In the genomic region with DNA sequence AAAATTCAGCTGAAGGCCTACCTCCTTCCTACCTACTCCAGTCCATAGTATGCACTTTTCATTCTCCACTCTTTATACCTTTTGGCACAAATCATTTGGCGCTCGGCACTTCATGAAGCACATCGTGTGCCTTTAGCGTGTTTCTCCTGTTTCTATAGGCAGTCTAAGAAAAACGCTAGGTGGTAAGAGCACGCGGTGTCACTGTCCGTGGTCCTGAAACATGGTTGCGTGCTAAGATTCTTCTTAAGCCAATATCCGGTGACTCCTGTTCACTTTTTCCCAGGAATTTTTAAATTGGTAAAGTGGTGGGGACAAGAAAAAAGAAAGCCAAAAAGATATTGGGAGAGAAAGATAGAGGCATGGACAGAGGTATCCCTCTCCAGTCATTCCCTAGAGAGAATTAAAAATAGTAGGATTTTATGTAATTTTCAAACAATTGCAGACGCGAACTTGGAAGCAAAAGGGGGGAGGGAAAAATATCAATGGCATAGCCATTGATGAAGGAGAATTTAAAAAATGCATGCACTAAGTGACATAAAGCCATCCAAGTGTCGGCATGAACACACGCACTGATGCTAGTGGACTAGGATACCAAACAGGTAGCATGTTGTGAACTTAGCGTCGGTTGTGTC, we compare ENCODE assay signal across 8 cellular contexts. TPM values are rescaled to one million over a fixed set of nuclear protein-coding genes. Genes with fewer than 3 reads are reported as not detected.
DNase-seq lines count a peak whose midpoint lies in the region; ATAC-seq and TF ChIP-seq lines count a peak whose summit lies in the region.

No MANE protein-coding gene starts in this region.

- no peaks in the 10 kb centered on the region for H4K20me1 ChIP-seq in DND-41 (ENCODE audit: insufficient read depth, low read length)
- H4K20me1 ChIP-seq in Karpas-422 (ENCODE audit: insufficient read depth, low read depth, low read length) = no peaks in the 10 kb centered on the region

- no peak overlapping the region for H3K27ac Mint-ChIP-seq in stimulated activated effector memory CD8-positive, alpha-beta T cell treated with anti-CD3 and anti-CD28 coated beads, Interleukin-12 subunit alpha, Interleukin-12 subunit beta, amount 100 ng/mL, for 72 hours

- H3K9ac ChIP-seq in DND-41 (ENCODE audit: low read depth, low read length) = no peak overlapping the region
- no peak overlapping the region for H3K9ac ChIP-seq in Karpas-422 (ENCODE audit: low read length)

- no peaks in the 10 kb centered on the region for H3K9me2 ChIP-seq in Karpas-422 (replicated peaks; ENCODE audit: insufficient read depth, low read length)

- H3K4me1 Mint-ChIP-seq in stimulated activated effector memory CD8-positive, alpha-beta T cell treated with anti-CD3 and anti-CD28 coated beads, Interleukin-12 subunit alpha, Interleukin-12 subunit beta, amount 100 ng/mL, for 72 hours = no peaks in the 10 kb centered on the region

- ATAC-seq in DND-41 (ENCODE audit: insufficient read depth, low read depth) (no peak), HG02973 (IDR thresholded peaks at IDR 0.05; ENCODE audit: unreplicated experiment) (no peak)
- ATAC-seq in stimulated activated effector memory CD8-positive, alpha-beta T cell treated with anti-CD3 and anti-CD28 coated beads, Interleukin-12 subunit alpha, Interleukin-12 subunit beta, amount 100 ng/mL, for 72 hours = no peak

- H3K36me3 ChIP-seq in DND-41 (ENCODE audit: insufficient read depth, low read length) = no peaks in the 10 kb centered on the region
- H3K36me3 ChIP-seq in Karpas-422 (ENCODE audit: insufficient read depth, low read length) = no peaks in the 10 kb centered on the region

- H2AFZ ChIP-seq in DND-41 (ENCODE audit: low read depth, low read length) (no peak overlapping the region), Karpas-422 (ENCODE audit: low read length) (no peak overlapping the region)

- no peaks in the 10 kb centered on the region for H3K4me1 ChIP-seq in DND-41 (ENCODE audit: insufficient read depth, low read length)
- H3K4me1 ChIP-seq in Karpas-422 (ENCODE audit: low read length) = peaks cover 11% of the 10 kb centered on the region

- H3K4me3 Mint-ChIP-seq in stimulated activated effector memory CD8-positive, alpha-beta T cell treated with anti-CD3 and anti-CD28 coated beads, Interleukin-12 subunit alpha, Interleukin-12 subunit beta, amount 100 ng/mL, for 72 hours = no peak overlapping the region

- H3K36me3 Mint-ChIP-seq in stimulated activated effector memory CD8-positive, alpha-beta T cell treated with anti-CD3 and anti-CD28 coated beads, Interleukin-12 subunit alpha, Interleukin-12 subunit beta, amount 100 ng/mL, for 72 hours = no peaks in the 10 kb centered on the region

- no peaks in the 10 kb centered on the region for H3K9me3 ChIP-seq in DND-41 (ENCODE audit: insufficient read depth, low read length, severe bottlenecking)
- H3K9me3 ChIP-seq in Karpas-422 (ENCODE audit: low read length) = no peaks in the 10 kb centered on the region

- TF ChIP-seq CTCF in DND-41 (IDR thresholded peaks at IDR 0.05; ENCODE audit: borderline replicate concordance, extremely low read depth, low read length, poor library complexity, severe bottlenecking) (no peak), cardiac fibroblast (IDR thresholded peaks at IDR 0.05; ENCODE audit: low read depth, low read length) (no peak)

- H3K4me3 ChIP-seq in DND-41 (ENCODE audit: low read depth in 1 of 2, low read length in 2 of 2) (no peak overlapping the region), Karpas-422 (ENCODE audit: low read length) (no peak overlapping the region), cardiac fibroblast (replicated peaks in 1 of 2; ENCODE audit: low read depth in 2 of 2, low read length in 2 of 2) (no peak overlapping the region)

- H3K79me2 ChIP-seq in DND-41 (ENCODE audit: insufficient read depth, low read length) (no peaks in the 10 kb centered on the region), Karpas-422 (ENCODE audit: low read length) (no peaks in the 10 kb centered on the region)

- DNase-seq in DND-41 (peak; percentile 17), Karpas-422 (peak; percentile 58), cardiac fibroblast (ENCODE audit: low read depth in 2 of 2) (peak; percentile 7 to 45), medulla oblongata (ENCODE audit: extremely low spot score) (peak; percentile 58), D341Med (ENCODE audit: low spot score) (no peak), NCI-H2081 (lab: John Stamatoyannopoulos, UW) (no peak)
- DNase-seq in stimulated activated effector memory CD8-positive, alpha-beta T cell treated with anti-CD3 and anti-CD28 coated beads, Interleukin-12 subunit alpha, Interleukin-12 subunit beta, amount 100 ng/mL, for 72 hours (ENCODE audit: low spot score in 2 of 2) = no peak

- H3K27ac ChIP-seq in DND-41 (ENCODE audit: low read length) (no peak overlapping the region), Karpas-422 (ENCODE audit: low read length) (no peak overlapping the region)

- H3K27me3 ChIP-seq in DND-41 (ENCODE audit: insufficient read depth, low read length, poor library complexity) (no peaks in the 10 kb centered on the region), Karpas-422 (ENCODE audit: low read length) (0 out of 2 replicates have a peak, but pooled peaks cover 2% of the 10 kb centered on the region)

- peaks cover 14% of the 10 kb centered on the region for H3K9me3 Mint-ChIP-seq in stimulated activated effector memory CD8-positive, alpha-beta T cell treated with anti-CD3 and anti-CD28 coated beads, Interleukin-12 subunit alpha, Interleukin-12 subunit beta, amount 100 ng/mL, for 72 hours

- H3K4me2 ChIP-seq in DND-41 (ENCODE audit: insufficient read depth, low read length) = no peak overlapping the region
- no peak overlapping the region for H3K4me2 ChIP-seq in Karpas-422 (ENCODE audit: low read depth, low read length, poor library complexity, severe bottlenecking)

RNA-seq across cellular contexts. Expression of gene CTNNA2, which starts 1.4 kb away (rescaled TPM):
- not detected in 2 replicates for total RNA-seq in Karpas-422 (2014; rRNA removed; shearing (Covaris generic); ENCODE audit: low replicate concordance)

Comparison
In these comparisons a context has a peak if more than half of its experiments do, and no peak if none do; other contexts are left out.
1. DNase-seq: peak in DND-41 (single experiment), Karpas-422 (single experiment), cardiac fibroblast (2 of 2) and medulla oblongata (single experiment); none in D341Med (single experiment), NCI-H2081 (0 of 2) and stimulated activated effector memory CD8-positive, alpha-beta T cell treated with anti-CD3 and anti-CD28 coated beads, Interleukin-12 subunit alpha, Interleukin-12 subunit beta, amount 100 ng/mL, for 72 hours (0 of 2).